16 cellular contexts compared by ENCODE assay signal in the genomic region with DNA sequence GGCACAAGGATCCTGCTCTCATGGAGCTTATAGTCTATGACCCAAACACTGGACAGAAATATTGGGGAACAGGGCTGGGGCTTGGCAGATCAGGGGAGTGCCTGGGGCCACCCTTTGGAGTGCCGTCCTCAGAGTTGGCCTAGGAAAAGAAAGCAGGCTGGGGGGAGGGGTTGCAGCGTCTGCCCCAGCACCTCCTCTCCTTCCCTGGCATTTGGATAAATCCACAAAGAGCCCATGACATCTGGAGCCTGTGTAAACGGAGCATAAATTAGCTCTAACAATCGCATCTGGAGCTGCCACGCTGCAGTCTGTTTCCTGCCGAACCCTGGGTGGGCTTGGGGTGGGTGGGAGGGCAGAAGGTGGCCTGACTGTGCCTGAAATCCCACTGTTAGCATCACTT.
A peak's percentile ranks its signal among the peaks of the same experiment; 100 is the strongest.
DNase-seq lines count a peak whose midpoint lies in the region.
"Had no signal": no experiment of that assay in that cellular context is flagged by ENCODE, and none has a peak within 500 bp of the region (broad histone marks: within the 10 kb centered on the region; RNA-seq: fewer than 3 reads in every experiment).

No MANE protein-coding gene starts in this region.

- peaks cover 7% of the 10 kb centered on the region for H3K9me3 Mint-ChIP-seq in activated CD4-positive, alpha-beta T cell treated with anti-CD3 and anti-CD28 coated beads, Interleukin-2, amount 10 ng/mL, durations not matched to agents 24 days and 14 days

- H3K4me3 Mint-ChIP-seq in activated CD4-positive, alpha-beta T cell treated with anti-CD3 and anti-CD28 coated beads, Interleukin-2, amount 10 ng/mL, durations not matched to agents 24 days and 14 days: no peak overlapping the region
- H3K4me3 Mint-ChIP-seq: B cell; CD4-positive, CD25-positive, alpha-beta regulatory T cell had no signal

- H3K27me3 Mint-ChIP-seq in activated CD4-positive, alpha-beta T cell treated with anti-CD3 and anti-CD28 coated beads, Interleukin-2, amount 10 ng/mL, durations not matched to agents 24 days and 14 days: peaks cover 4% of the 10 kb centered on the region

- no peaks in the 10 kb centered on the region for H3K36me3 Mint-ChIP-seq in activated CD4-positive, alpha-beta T cell treated with anti-CD3 and anti-CD28 coated beads, Interleukin-2, amount 10 ng/mL, durations not matched to agents 24 days and 14 days (ENCODE audit: low read depth)
- H3K36me3 Mint-ChIP-seq: CD4-positive, CD25-positive, alpha-beta regulatory T cell had no signal

- intact Hi-C loops in activated CD4-positive, alpha-beta T cell treated with anti-CD3 and anti-CD28 coated beads, Interleukin-2, amount 10 ng/mL, durations not matched to agents 24 days and 14 days (cut with micrococcal nuclease): no loop called here

- peak; percentile 51 for DNase-seq in COLO668 (lab: John Stamatoyannopoulos, UW; ENCODE audit: unreplicated experiment)
- DNase-seq in DMS 273 (lab: John Stamatoyannopoulos, UW; ENCODE audit: unreplicated experiment): peak; percentile 94
- peak; percentile 83 for DNase-seq in NCI-H2171 (lab: John Stamatoyannopoulos, UW)
- DNase-seq in SK-N-DZ (ENCODE audit: low spot score): peak; percentile 52
- no peak for DNase-seq in superior temporal gyrus (ENCODE audit: extremely low spot score)
- DNase-seq in activated CD8-positive, alpha-beta memory T cell treated with anti-CD3 and anti-CD28 coated beads, Interleukin-2, amount 50 U/mL, for 48 hours: no peak
- no peak for DNase-seq in activated CD4-positive, alpha-beta T cell treated with anti-CD3 and anti-CD28 coated beads, Interleukin-2, amount 10 ng/mL, durations not matched to agents 24 days and 14 days
- DNase-seq in glomerular visceral epithelial cell (ENCODE audit: extremely low spot score): no peak
- DNase-seq: CD4-positive, CD25-positive, alpha-beta regulatory T cell; DND-41; HCEC 1CT; KG1; NCI-H187; PC-9; SJCRH30 had no signal

- no peaks in the 10 kb centered on the region for H3K4me1 Mint-ChIP-seq in activated CD4-positive, alpha-beta T cell treated with anti-CD3 and anti-CD28 coated beads, Interleukin-2, amount 10 ng/mL, durations not matched to agents 24 days and 14 days
- H3K4me1 Mint-ChIP-seq: B cell; CD4-positive, CD25-positive, alpha-beta regulatory T cell had no signal

- no peak overlapping the region for H3K27ac Mint-ChIP-seq in activated CD4-positive, alpha-beta T cell treated with anti-CD3 and anti-CD28 coated beads, Interleukin-2, amount 10 ng/mL, durations not matched to agents 24 days and 14 days
- H3K27ac Mint-ChIP-seq: B cell; CD4-positive, CD25-positive, alpha-beta regulatory T cell had no signal

Comparison
In these comparisons a context has a peak if more than half of its experiments do, and no peak if none do; other contexts are left out.
1. DNase-seq: peak in COLO668 (single experiment), DMS 273 (single experiment), NCI-H2171 (single experiment) and SK-N-DZ (single experiment); none in superior temporal gyrus (single experiment), activated CD8-positive, alpha-beta memory T cell treated with anti-CD3 and anti-CD28 coated beads, Interleukin-2, amount 50 U/mL, for 48 hours (single experiment), activated CD4-positive, alpha-beta T cell treated with anti-CD3 and anti-CD28 coated beads, Interleukin-2, amount 10 ng/mL, durations not matched to agents 24 days and 14 days (single experiment) and glomerular visceral epithelial cell (single experiment).